ENCODE assay signal across 23 cellular contexts in genomic region chr9:69678843-69679538, GRCh38.
"Had no signal": no experiment of that assay in that cellular context is flagged by ENCODE, and none has a peak within 500 bp of the region (broad histone marks: within the 10 kb centered on the region; RNA-seq: fewer than 3 reads in every experiment).

No MANE protein-coding gene starts in this region.

- ATAC-seq: activated T-cell treated with anti-CD3 and anti-CD28 coated beads, Interleukin-2, amount 50 U/mL, for 4 hours; natural killer cell treated with Interleukin-12 subunit alpha and Interleukin-12 subunit beta and Interleukin-15 and Interleukin-18, amount 100 ng/mL, for 72 hours; upper lobe of right lung; WTC11 had no signal

- H3K9me3 Mint-ChIP-seq: activated T-cell treated with anti-CD3 and anti-CD28 coated beads, Interleukin-2, amount 50 U/mL, for 4 hours; activated T-helper 2 cell treated with anti-CD3 and anti-CD28 coated beads, Interferon-gamma antibody, Interleukin-2, Interleukin-4, amounts not matched to agents 10 μg/mL and 5 μg/mL and 100 μg/mL, durations not matched to agents 14 hours and 24 hours and 36 hours; mesothelial cell of epicardium; natural killer cell treated with Interleukin-12 subunit alpha and Interleukin-12 subunit beta and Interleukin-15 and Interleukin-18, amount 100 ng/mL, for 72 hours; WTC11 had no signal

- DNase-seq: activated CD4-positive, alpha-beta T cell treated with anti-CD3 and anti-CD28 coated beads for 4 hours; activated CD4-positive, alpha-beta T cell treated with anti-CD3 and anti-CD28 coated beads, Interleukin-2, amount 50 U/mL, for 48 hours; activated CD8-positive, alpha-beta memory T cell treated with anti-CD3 and anti-CD28 coated beads, Interleukin-2, amount 50 U/mL, for 48 hours; activated naive CD4-positive, alpha-beta T cell; activated T-cell treated with anti-CD3 and anti-CD28 coated beads, Interleukin-2, amount 50 U/mL, for 4 hours; colonic mucosa; kidney glomerular epithelial cell; left ventricle myocardium inferior; retina; spleen; stimulated activated CD4-positive, alpha-beta T cell treated with anti-CD3 and anti-CD28 coated beads, Interleukin-4, amount 100 ng/mL, for 24 hours; stimulated activated naive CD4-positive, alpha-beta T cell treated with Interleukin-2 at 50 U/mL for 16 hours; T-helper 1 cell; T-helper 9 cell; upper lobe of right lung had no signal

- H3K36me3 Mint-ChIP-seq: activated naive CD8-positive, alpha-beta T cell; mesothelial cell of epicardium; natural killer cell treated with Interleukin-12 subunit alpha and Interleukin-12 subunit beta and Interleukin-15 and Interleukin-18, amount 100 ng/mL, for 72 hours; WTC11 had no signal

- H3K27ac Mint-ChIP-seq: activated naive CD8-positive, alpha-beta T cell; activated T-helper 2 cell treated with anti-CD3 and anti-CD28 coated beads, Interferon-gamma antibody, Interleukin-2, Interleukin-4, amounts not matched to agents 10 μg/mL and 5 μg/mL and 100 μg/mL, durations not matched to agents 14 hours and 24 hours and 36 hours; natural killer cell treated with Interleukin-12 subunit alpha and Interleukin-12 subunit beta and Interleukin-15 and Interleukin-18, amount 100 ng/mL, for 72 hours; progenitor cell of endocrine pancreas; WTC11 had no signal

- H3K27me3 ChIP-seq: breast epithelium, colonic mucosa, upper lobe of right lung had no signal

- H3K4me3 Mint-ChIP-seq: activated naive CD8-positive, alpha-beta T cell; activated T-cell treated with anti-CD3 and anti-CD28 coated beads, Interleukin-2, amount 50 U/mL, for 4 hours; mesothelial cell of epicardium; natural killer cell treated with Interleukin-12 subunit alpha and Interleukin-12 subunit beta and Interleukin-15 and Interleukin-18, amount 100 ng/mL, for 72 hours; WTC11 had no signal

- H3K4me1 ChIP-seq: breast epithelium, colonic mucosa, left ventricle myocardium inferior, upper lobe of right lung had no signal

- H3K36me3 ChIP-seq: breast epithelium, colonic mucosa, left ventricle myocardium inferior, spleen, thoracic aorta, upper lobe of right lung had no signal

- H3K4me3 ChIP-seq: breast epithelium, colonic mucosa, left ventricle myocardium inferior, spleen, thoracic aorta, upper lobe of right lung had no signal

- H3K27ac ChIP-seq: breast epithelium, colonic mucosa, left ventricle myocardium inferior, spleen, thoracic aorta, upper lobe of right lung had no signal

- H3K9me3 ChIP-seq: breast epithelium, colonic mucosa, left ventricle myocardium inferior, spleen, thoracic aorta, upper lobe of right lung had no signal
